In the genomic region with DNA sequence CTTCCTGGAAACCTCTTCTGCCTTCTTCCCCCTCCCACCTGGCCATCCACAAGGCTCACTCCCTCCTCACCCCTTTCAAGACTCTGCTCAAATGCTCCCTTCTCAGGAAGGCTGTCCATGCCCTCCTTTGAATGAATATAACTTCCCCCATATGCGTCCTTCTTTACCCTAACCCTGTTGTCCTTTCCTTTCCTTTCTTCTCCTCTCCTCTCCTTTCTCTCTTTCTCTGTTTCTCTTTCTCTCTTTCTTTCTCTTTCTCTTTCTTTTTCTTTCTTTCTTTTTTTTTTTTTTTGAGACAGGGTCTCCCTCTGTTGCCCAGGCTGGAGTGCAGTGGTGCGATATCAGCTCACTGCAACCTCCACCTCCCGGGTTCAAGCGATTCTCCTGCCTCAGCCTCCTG, we compare ENCODE assay signal across 1 cellular context. TPM values are rescaled to one million over a fixed set of nuclear protein-coding genes. Genes with fewer than 3 reads are reported as not detected.
"Had no signal": no experiment of that assay in that cellular context is flagged by ENCODE, and none has a peak within 500 bp of the region (broad histone marks: within the 10 kb centered on the region; RNA-seq: fewer than 3 reads in every experiment).

No MANE protein-coding gene starts in this region.

RNA-seq across cellular contexts. Expression of a gene that starts 15.1 kb away (rescaled TPM):
- total RNA-seq: naive thymus-derived CD8-positive, alpha-beta T cell had no signal
